ENCODE assay signal across 8 cellular contexts in genomic region chr7:115910541-115911164, GRCh38.
DNase-seq lines count a peak whose midpoint lies in the region; ATAC-seq lines count a peak whose summit lies in the region.

No MANE protein-coding gene starts in this region.

- peaks cover 0 to 5% (median 0%) of the 10 kb centered on the region in 3 donors for H3K4me1 Mint-ChIP-seq in naive B cell
- no peaks in the 10 kb centered on the region for H3K4me1 Mint-ChIP-seq in activated CD4-positive, alpha-beta T cell treated with anti-CD3 and anti-CD28 coated beads for 36 hours

- no peaks in the 10 kb centered on the region for H3K9me3 Mint-ChIP-seq in naive B cell
- H3K9me3 Mint-ChIP-seq in activated CD4-positive, alpha-beta T cell treated with anti-CD3 and anti-CD28 coated beads for 36 hours (ENCODE audit: low read depth), result no peaks in the 10 kb centered on the region

- peaks cover 0 to 4% (median 0%) of the 10 kb centered on the region in 3 donors for H3K27me3 Mint-ChIP-seq in naive B cell
- H3K27me3 Mint-ChIP-seq in activated CD4-positive, alpha-beta T cell treated with anti-CD3 and anti-CD28 coated beads for 36 hours, result peaks cover 5% of the 10 kb centered on the region

- H3K36me3 Mint-ChIP-seq in naive B cell, result no peaks in the 10 kb centered on the region
- H3K36me3 Mint-ChIP-seq in activated CD4-positive, alpha-beta T cell treated with anti-CD3 and anti-CD28 coated beads for 36 hours (ENCODE audit: low read depth), result no peaks in the 10 kb centered on the region

- ATAC-seq in HG02885 (IDR thresholded peaks at IDR 0.05; ENCODE audit: poor library complexity, unreplicated experiment) (peak; percentile 83), naive B cell (ENCODE audit: low read depth in 2 of 2) (no peak), GM21717 (IDR thresholded peaks at IDR 0.05; ENCODE audit: unreplicated experiment) (no peak)
- ATAC-seq in activated CD4-positive, alpha-beta T cell treated with anti-CD3 and anti-CD28 coated beads for 36 hours, result no peak

- intact Hi-C loops in activated CD4-positive, alpha-beta T cell treated with anti-CD3 and anti-CD28 coated beads for 36 hours (cut with DNase I, micrococcal nuclease), result loop anchor here (1.0 to 5.0 kb wide), 4 partner anchors 1045 to 1888 kb away; no protein-coding TSS in a partner anchor

- H3K4me3 Mint-ChIP-seq in naive B cell, result no peak overlapping the region
- no peak overlapping the region for H3K4me3 Mint-ChIP-seq in activated CD4-positive, alpha-beta T cell treated with anti-CD3 and anti-CD28 coated beads for 36 hours

- CTCF ChIA-PET in activated CD4-positive, alpha-beta T cell treated with anti-CD3 and anti-CD28 coated beads for 36 hours (lab: Charles Lee), result interaction anchor here (0.8 kb wide), 1 partner anchor 554 kb away, joined by 3 read pairs; no protein-coding TSS in a partner anchor

- DNase-seq in NCI-H2107 treated with DMSO at 0.1 percent for 48 hours (lab: John Stamatoyannopoulos, UW; ENCODE audit: unreplicated experiment), result peak; percentile 68
- no peak for DNase-seq in NCI-H2107 (lab: John Stamatoyannopoulos, UW)
- DNase-seq in NCI-H748 treated with DMSO at 0.1 percent for 48 hours (lab: John Stamatoyannopoulos, UW), result peak; percentile 83
- peak; percentile 29 for DNase-seq in cerebellar cortex (ENCODE audit: low spot score)
- DNase-seq in naive B cell, result peak; percentile 3
- DNase-seq in activated CD4-positive, alpha-beta T cell treated with anti-CD3 and anti-CD28 coated beads for 36 hours, result no peak

- H3K27ac Mint-ChIP-seq in naive B cell, result no peak overlapping the region
- no peak overlapping the region for H3K27ac Mint-ChIP-seq in activated CD4-positive, alpha-beta T cell treated with anti-CD3 and anti-CD28 coated beads for 36 hours

- POLR2A ChIA-PET in activated CD4-positive, alpha-beta T cell treated with anti-CD3 and anti-CD28 coated beads for 36 hours (lab: Charles Lee), result no interaction called here

Comparison
In these comparisons a context has a peak if more than half of its experiments do, and no peak if none do; other contexts are left out.
1. DNase-seq: peak in NCI-H2107 treated with DMSO at 0.1 percent for 48 hours (single experiment), NCI-H748 treated with DMSO at 0.1 percent for 48 hours (single experiment), cerebellar cortex (single experiment) and naive B cell (single experiment); none in NCI-H2107 (single experiment) and activated CD4-positive, alpha-beta T cell treated with anti-CD3 and anti-CD28 coated beads for 36 hours (single experiment).